20 cellular contexts compared by ENCODE assay signal in genomic region chr1:10632691-10633090, GRCh38.
DNase-seq lines count a peak whose midpoint lies in the region; ATAC-seq, FAIRE-seq and TF ChIP-seq lines count a peak whose summit lies in the region.
"Had no signal": no experiment of that assay in that cellular context is flagged by ENCODE, and none has a peak within 500 bp of the region (broad histone marks: within the 10 kb centered on the region; RNA-seq: fewer than 3 reads in every experiment).

No MANE protein-coding gene starts in this region.

- no peak for TF ChIP-seq CTCF in heart left ventricle (IDR thresholded peaks at IDR 0.05)
- TF ChIP-seq CTCF in gastroesophageal sphincter (IDR thresholded peaks at IDR 0.05): no peak
- TF ChIP-seq CTCF in sigmoid colon (IDR thresholded peaks at IDR 0.05): no peak

- H3K4me3 ChIP-seq in heart left ventricle: no peak overlapping the region
- no peak overlapping the region for H3K4me3 ChIP-seq in gastroesophageal sphincter
- no peak overlapping the region for H3K4me3 ChIP-seq in sigmoid colon
- no peak overlapping the region for H3K4me3 ChIP-seq in small intestine (ENCODE audit: low read depth in 1 of 2, low read length in 2 of 2)
- H3K4me3 ChIP-seq: PC-9 had no signal

- 79 to 86% (median 82%) methylated on average over 10 to 14 of the region's 14 CpGs for WGBS in heart left ventricle, 4 donors
- 52% methylated on average over 4 of the region's 14 CpGs; no CpG with 5 or more reads in 1 of the 2 donors for WGBS in gastroesophageal sphincter (ENCODE audit: low coverage in 1 of 2), 2 donors
- 87 to 88% methylated on average over 14 of the region's 14 CpGs for WGBS in sigmoid colon, 2 donors
- 81 to 91% (median 90%) methylated on average over 14 of the region's 14 CpGs for WGBS in small intestine, 3 donors

- H3K4me1 ChIP-seq in heart left ventricle: peaks cover 0 to 36% (median 24%) of the 10 kb centered on the region in 12 donors
- H3K4me1 ChIP-seq in gastroesophageal sphincter: peaks cover 0 to 91% (median 17%) of the 10 kb centered on the region in 3 donors
- H3K4me1 ChIP-seq in sigmoid colon: peaks cover 0 to 64% (median 50%) of the 10 kb centered on the region in 4 donors
- no peaks in the 10 kb centered on the region for H3K4me1 ChIP-seq in small intestine (ENCODE audit: control insufficient read depth in 2 of 2, insufficient read depth in 1 of 2, low read depth in 1 of 2, low read length in 1 of 2)

- peak in 3 of 5 donors; percentile 16 to 49 (median 18) for DNase-seq in heart left ventricle
- no peak for DNase-seq in left cardiac atrium
- DNase-seq in sigmoid colon: peak; percentile 66
- no peak for DNase-seq in effector CD8-positive, alpha-beta T cell (lab: John Stamatoyannopoulos, UW)
- no peak for DNase-seq in small intestine
- no peak for DNase-seq in NCI-H82 (lab: John Stamatoyannopoulos, UW)
- DNase-seq in COR-L47 (lab: John Stamatoyannopoulos, UW): no peak
- DNase-seq: CD4-positive, alpha-beta T cell; DMS53; effector CD4-positive, alpha-beta T cell; midbrain; NCI-H1417 treated with DMSO at 0.1 percent for 48 hours; PC-9; SK-N-SH; stimulated activated CD4-positive, alpha-beta T cell treated with anti-CD3 and anti-CD28 coated beads, Interleukin-1b, Interleukin-23, amount 100 ng/mL, for 48 hours; T-helper 9 cell had no signal

- intact Hi-C loops in heart left ventricle (cut with DNase I): loop anchor here in 2 of 10 donors (10.0 kb wide), 2 partner anchors 98 to 118 kb away; no protein-coding TSS in a partner anchor
- intact Hi-C loops in left cardiac atrium (cut with DNase I): no loop called here
- intact Hi-C loops in sigmoid colon (cut with DNase I): no loop called here

- TF ChIP-seq POLR2A in heart left ventricle (IDR thresholded peaks at IDR 0.05) (no peak), gastroesophageal sphincter (IDR thresholded peaks at IDR 0.05) (no peak), sigmoid colon (IDR thresholded peaks at IDR 0.05) (no peak)

- H3K27me3 ChIP-seq in heart left ventricle (no peaks in the 10 kb centered on the region), gastroesophageal sphincter (no peaks in the 10 kb centered on the region), sigmoid colon (no peaks in the 10 kb centered on the region), small intestine (ENCODE audit: control insufficient read depth in 2 of 2, insufficient read depth in 2 of 2, low read length in 2 of 2) (no peaks in the 10 kb centered on the region)

- no peak for FAIRE-seq in small intestine (lab: Jason Lieb, UNC)
- FAIRE-seq: keratinocyte had no signal

- ATAC-seq in heart left ventricle (no peak), left cardiac atrium (no peak), gastroesophageal sphincter (no peak)
- ATAC-seq: activated T-helper 17 cell treated with anti-CD3 and anti-CD28 coated beads, Interleukin-2, amount 50 U/mL, for 72 hours; right cardiac atrium had no signal

- H3K9me3 ChIP-seq in heart left ventricle (no peaks in the 10 kb centered on the region), gastroesophageal sphincter (no peaks in the 10 kb centered on the region), sigmoid colon (no peaks in the 10 kb centered on the region), small intestine (ENCODE audit: control insufficient read depth, low read depth) (no peaks in the 10 kb centered on the region)
- H3K9me3 ChIP-seq: SK-N-SH had no signal

- TF ChIP-seq EP300 in gastroesophageal sphincter (IDR thresholded peaks at IDR 0.05): no peak
- TF ChIP-seq EP300 in sigmoid colon (IDR thresholded peaks at IDR 0.05): no peak

- H3K36me3 ChIP-seq in heart left ventricle (peaks cover 0 to 16% (median 0%) of the 10 kb centered on the region in 9 donors), gastroesophageal sphincter (peaks cover 0 to 24% of the 10 kb centered on the region in 2 donors), sigmoid colon (peaks cover 0 to 11% (median 5%) of the 10 kb centered on the region in 4 donors), small intestine (ENCODE audit: control insufficient read depth in 2 of 2, insufficient read depth in 2 of 2, low read length in 2 of 2) (peaks cover 0 to 7% of the 10 kb centered on the region in 2 donors)

- H3K27ac ChIP-seq in heart left ventricle (peak overlapping the region in 5 of 12 donors; percentile 15 to 72 (median 26)), gastroesophageal sphincter (peak overlapping the region in 3 of 4 donors; percentile 69 to 83 (median 82)), sigmoid colon (peak overlapping the region; percentile 49 to 84 (median 72)), small intestine (ENCODE audit: low read depth in 1 of 2, low read length in 1 of 2) (peak overlapping the region in 1 of 2 donors; percentile 57)
- H3K27ac ChIP-seq: PC-9 had no signal

Comparison
In these comparisons a context has a peak if more than half of its experiments do, and no peak if none do; other contexts are left out.
1. DNase-seq: peak in heart left ventricle (3 of 5) and sigmoid colon (single experiment); none in left cardiac atrium (single experiment), effector CD8-positive, alpha-beta T cell (single experiment), small intestine (single experiment), NCI-H82 (single experiment) and COR-L47 (single experiment).